Comparison of ENCODE assay signal across 11 cellular contexts in the genomic region with DNA sequence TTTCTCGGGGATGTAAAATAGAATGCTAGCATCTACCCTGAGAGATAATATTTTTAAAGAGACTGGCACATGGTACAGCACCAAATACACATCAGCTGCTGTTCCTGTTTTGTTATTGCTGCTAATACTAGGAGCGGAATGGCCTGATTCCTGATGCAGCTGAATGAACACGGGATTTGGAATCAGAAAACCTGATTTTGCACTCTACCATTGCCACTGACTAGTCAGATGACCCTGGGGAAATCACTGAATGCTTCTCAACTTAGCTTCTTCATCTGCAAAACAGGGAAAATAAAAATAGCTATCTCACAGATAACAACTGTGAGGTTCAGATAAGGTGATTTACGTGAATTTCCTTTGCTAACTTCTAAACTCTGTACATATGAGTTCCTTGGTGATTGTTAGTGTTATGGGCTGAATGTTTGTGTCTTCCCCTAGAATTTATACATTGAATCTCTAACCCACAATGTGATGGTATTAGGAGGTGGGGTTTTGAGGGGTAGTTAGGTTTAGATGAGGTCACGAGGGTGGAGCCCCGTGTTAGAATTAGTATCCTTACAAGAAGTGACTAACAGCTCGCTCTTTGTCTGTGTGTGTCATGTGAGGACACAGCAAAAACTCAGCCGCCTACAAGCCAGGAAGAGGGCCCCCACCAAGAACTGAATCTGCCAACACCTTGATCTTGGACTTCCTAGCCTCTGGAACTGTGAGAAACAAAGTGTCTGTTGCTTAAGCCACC. TPM values are rescaled to one million over a fixed set of nuclear protein-coding genes. Genes with fewer than 3 reads are reported as not detected.
DNase-seq lines count a peak whose midpoint lies in the region; ATAC-seq and TF ChIP-seq lines count a peak whose summit lies in the region.
"Had no signal": no experiment of that assay in that cellular context is flagged by ENCODE, and none has a peak within 500 bp of the region (broad histone marks: within the 10 kb centered on the region; RNA-seq: fewer than 3 reads in every experiment).

No MANE protein-coding gene starts in this region.

- TF ChIP-seq EP300 in tibial nerve (IDR thresholded peaks at IDR 0.05): no peak

- no peak overlapping the region for H3K4me3 ChIP-seq in tibial nerve

- H3K27me3 Mint-ChIP-seq in activated naive CD8-positive, alpha-beta T cell treated with anti-CD3 and anti-CD28 coated beads, Interleukin-2, amount 50 U/mL, for 24 hours: no peaks in the 10 kb centered on the region
- H3K27me3 Mint-ChIP-seq in natural killer cell treated with Interleukin-12 subunit alpha and Interleukin-12 subunit beta and Interleukin-15 and Interleukin-18, amount 100 ng/mL, for 72 hours: no peaks in the 10 kb centered on the region
- H3K27me3 Mint-ChIP-seq in endothelial cell (ENCODE audit: unreplicated experiment): no peaks in the 10 kb centered on the region

- no peaks in the 10 kb centered on the region for H3K9me3 Mint-ChIP-seq in activated naive CD8-positive, alpha-beta T cell treated with anti-CD3 and anti-CD28 coated beads, Interleukin-2, amount 50 U/mL, for 24 hours
- no peaks in the 10 kb centered on the region for H3K9me3 Mint-ChIP-seq in natural killer cell treated with Interleukin-12 subunit alpha and Interleukin-12 subunit beta and Interleukin-15 and Interleukin-18, amount 100 ng/mL, for 72 hours
- H3K9me3 Mint-ChIP-seq in endothelial cell (ENCODE audit: unreplicated experiment): no peaks in the 10 kb centered on the region

- H3K9me3 ChIP-seq in tibial nerve: no peaks in the 10 kb centered on the region

- H3K27ac Mint-ChIP-seq in activated naive CD8-positive, alpha-beta T cell treated with anti-CD3 and anti-CD28 coated beads, Interleukin-2, amount 50 U/mL, for 24 hours: peak overlapping the region; percentile 94
- H3K27ac Mint-ChIP-seq in natural killer cell treated with Interleukin-12 subunit alpha and Interleukin-12 subunit beta and Interleukin-15 and Interleukin-18, amount 100 ng/mL, for 72 hours: peak overlapping the region; percentile 89 to 90
- H3K27ac Mint-ChIP-seq in endothelial cell (ENCODE audit: unreplicated experiment): no peak overlapping the region

- no peaks in the 10 kb centered on the region for H3K27me3 ChIP-seq in tibial nerve

- WGBS in tibial nerve, 2 donors: 56 to 66% methylated on average over 8 of the region's 8 CpGs

- H3K4me3 Mint-ChIP-seq in activated naive CD8-positive, alpha-beta T cell treated with anti-CD3 and anti-CD28 coated beads, Interleukin-2, amount 50 U/mL, for 24 hours: peak overlapping the region; percentile 83
- H3K4me3 Mint-ChIP-seq in natural killer cell treated with Interleukin-12 subunit alpha and Interleukin-12 subunit beta and Interleukin-15 and Interleukin-18, amount 100 ng/mL, for 72 hours: peak overlapping the region; percentile 85
- H3K4me3 Mint-ChIP-seq in endothelial cell (ENCODE audit: unreplicated experiment): no peak overlapping the region

- H3K4me1 Mint-ChIP-seq in activated naive CD8-positive, alpha-beta T cell treated with anti-CD3 and anti-CD28 coated beads, Interleukin-2, amount 50 U/mL, for 24 hours: peaks cover 97% of the 10 kb centered on the region
- H3K4me1 Mint-ChIP-seq in natural killer cell treated with Interleukin-12 subunit alpha and Interleukin-12 subunit beta and Interleukin-15 and Interleukin-18, amount 100 ng/mL, for 72 hours (ENCODE audit: low read depth in 2 of 2): peaks cover 63 to 88% of the 10 kb centered on the region in 2 donors
- peaks cover 17% of the 10 kb centered on the region for H3K4me1 Mint-ChIP-seq in endothelial cell (ENCODE audit: unreplicated experiment)

- TF ChIP-seq POLR2A in tibial nerve (IDR thresholded peaks at IDR 0.05): no peak

- ATAC-seq in activated naive CD8-positive, alpha-beta T cell treated with anti-CD3 and anti-CD28 coated beads, Interleukin-2, amount 50 U/mL, for 24 hours: peak; percentile 44
- peak; percentile 15 to 60 for ATAC-seq in natural killer cell treated with Interleukin-12 subunit alpha and Interleukin-12 subunit beta and Interleukin-15 and Interleukin-18, amount 100 ng/mL, for 72 hours
- ATAC-seq in GM21447 (IDR thresholded peaks at IDR 0.05; ENCODE audit: unreplicated experiment): no peak

- peak; percentile 25 for DNase-seq in NCI-H82 (lab: John Stamatoyannopoulos, UW)
- DNase-seq in NCI-H82 treated with DMSO at 0.1 percent for 48 hours (lab: John Stamatoyannopoulos, UW; ENCODE audit: unreplicated experiment): no peak
- DNase-seq in activated naive CD8-positive, alpha-beta T cell treated with anti-CD3 and anti-CD28 coated beads, Interleukin-2, amount 50 U/mL, for 24 hours: peak; percentile 69
- DNase-seq in natural killer cell treated with Interleukin-12 subunit alpha and Interleukin-12 subunit beta and Interleukin-15 and Interleukin-18, amount 100 ng/mL, for 72 hours (ENCODE audit: low spot score): no peak
- no peak for DNase-seq in tibial nerve (ENCODE audit: low spot score in 2 of 2)
- DNase-seq in endothelial cell (ENCODE audit: low spot score): no peak
- no peak for DNase-seq in DMS153 treated with DMSO at 0.1 percent for 48 hours (lab: John Stamatoyannopoulos, UW; ENCODE audit: unreplicated experiment)
- DNase-seq: amniotic stem cell, NCI-H2029 treated with DMSO at 0.1 percent for 48 hours had no signal

- TF ChIP-seq CTCF in tibial nerve (IDR thresholded peaks at IDR 0.05) (no peak), endothelial cell (IDR thresholded peaks at IDR 0.05; ENCODE audit: unreplicated experiment) (no peak)

- peak overlapping the region in 3 of 4 donors; percentile 55 to 72 (median 67) for H3K27ac ChIP-seq in tibial nerve
- H3K27ac ChIP-seq: 22Rv1 had no signal

- no peaks in the 10 kb centered on the region for H3K36me3 Mint-ChIP-seq in activated naive CD8-positive, alpha-beta T cell treated with anti-CD3 and anti-CD28 coated beads, Interleukin-2, amount 50 U/mL, for 24 hours (ENCODE audit: low read depth)
- no peaks in the 10 kb centered on the region for H3K36me3 Mint-ChIP-seq in natural killer cell treated with Interleukin-12 subunit alpha and Interleukin-12 subunit beta and Interleukin-15 and Interleukin-18, amount 100 ng/mL, for 72 hours
- H3K36me3 Mint-ChIP-seq in endothelial cell (ENCODE audit: low read depth, unreplicated experiment): peaks cover 3% of the 10 kb centered on the region

- H3K4me1 ChIP-seq in tibial nerve: peaks cover 0 to 71% (median 38%) of the 10 kb centered on the region in 4 donors

- peaks cover 0 to 9% (median 0%) of the 10 kb centered on the region in 3 donors for H3K36me3 ChIP-seq in tibial nerve

RNA-seq across cellular contexts. Expression of gene LRRC8C, which starts 24.9 kb away (rescaled TPM):
- total RNA-seq in natural killer cell treated with Interleukin-12 subunit alpha and Interleukin-12 subunit beta and Interleukin-15 and Interleukin-18, amount 100 ng/mL, for 72 hours: 10 to 100 TPM; 15.8 to 25.4 TPM
- total RNA-seq in tibial nerve: 10 to 100 TPM; 16.5 to 23.8 (median 20.2) TPM
- 20.1 TPM for total RNA-seq in endothelial cell (ENCODE audit: unreplicated experiment)

Comparison
In these comparisons a context has a peak if more than half of its experiments do, and no peak if none do; other contexts are left out.
1. DNase-seq: peak in NCI-H82 (single experiment) and activated naive CD8-positive, alpha-beta T cell treated with anti-CD3 and anti-CD28 coated beads, Interleukin-2, amount 50 U/mL, for 24 hours (single experiment); none in NCI-H82 treated with DMSO at 0.1 percent for 48 hours (single experiment), natural killer cell treated with Interleukin-12 subunit alpha and Interleukin-12 subunit beta and Interleukin-15 and Interleukin-18, amount 100 ng/mL, for 72 hours (single experiment), tibial nerve (0 of 2), endothelial cell (single experiment) and DMS153 treated with DMSO at 0.1 percent for 48 hours (single experiment).